8 cellular contexts compared by ENCODE assay signal in the genomic region with DNA sequence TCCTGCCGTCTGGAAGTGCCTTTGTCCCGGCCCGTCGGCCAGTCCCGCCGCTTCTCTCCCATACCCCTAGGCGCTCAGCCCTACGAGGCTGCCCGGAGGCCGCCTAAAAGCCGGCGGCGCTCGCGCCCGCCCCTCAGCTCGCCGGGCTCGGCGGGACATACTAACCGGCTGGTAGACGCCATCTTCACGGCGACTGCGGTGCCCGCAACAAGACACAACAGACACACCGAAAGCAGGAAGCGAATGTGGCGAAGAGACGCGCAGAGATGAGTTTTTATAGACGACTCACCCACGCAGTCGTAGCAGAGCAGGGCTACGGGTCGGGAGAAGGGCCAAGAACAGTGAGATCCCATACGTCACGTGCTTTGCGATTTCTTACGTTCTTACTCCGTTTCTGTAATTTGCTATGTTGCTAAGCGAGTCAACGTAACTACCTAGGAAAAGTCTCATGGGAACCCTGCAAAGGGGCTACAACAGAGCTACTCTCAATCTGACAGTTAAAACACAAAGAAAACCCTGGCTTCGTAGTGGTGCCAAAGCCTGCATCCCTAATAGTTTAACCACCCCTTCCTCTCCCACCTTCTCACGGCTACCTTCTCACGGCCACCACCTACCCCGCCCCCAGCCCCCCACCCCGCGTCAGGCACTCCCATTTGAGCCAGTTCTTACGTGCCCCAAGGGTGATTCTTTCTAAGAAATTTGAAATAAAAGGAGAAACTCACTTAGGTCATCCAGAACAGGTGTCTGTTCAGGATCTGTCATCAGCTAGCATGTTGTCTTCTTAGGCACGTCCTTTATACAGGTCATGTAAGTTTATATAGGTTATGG. TPM values are rescaled to one million over a fixed set of nuclear protein-coding genes. Genes with fewer than 3 reads are reported as not detected.
DNase-seq lines count a peak whose midpoint lies in the region; ATAC-seq and TF ChIP-seq lines count a peak whose summit lies in the region.

Gene GTF2B (minus strand): TSS at position 250 of the 828 bp plus-strand sequence. CDS start 68 bp downstream, at position 182.

- no peaks in the 10 kb centered on the region for H3K36me3 ChIP-seq in uterus

- under 1% methylated on average over 51 of the region's 51 CpGs for WGBS in right cardiac atrium

- peak in 3 of 4 experiments; percentile 2 to 38 (median 15) for TF ChIP-seq CTCF in uterus (IDR thresholded peaks at IDR 0.05)

- ATAC-seq in GM18498 (IDR thresholded peaks at IDR 0.05; ENCODE audit: unreplicated experiment) (peak; percentile 90), HG02938 (IDR thresholded peaks at IDR 0.05; ENCODE audit: unreplicated experiment) (peak; percentile 91), right cardiac atrium (peak; percentile 95)

- H3K27me3 ChIP-seq in right cardiac atrium (ENCODE audit: control insufficient read depth, insufficient read depth) (no peaks in the 10 kb centered on the region), uterus (no peaks in the 10 kb centered on the region)

- intact Hi-C loops in T-helper 2 cell treated with Interferon-gamma antibody and Interleukin-4, amounts not matched to agents 100 ng/mL and 5 ng/mL, for 36 hours (cut with micrococcal nuclease), result loop anchor here (1.0 to 5.0 kb wide), 2 partner anchors 207 to 1106 kb away; partner anchors contain the start of genes PKN2 and ZNF326
- intact Hi-C loops in right cardiac atrium (cut with DNase I) (no loop called here), uterus (cut with DNase I; ENCODE audit: low total_unique reads) (no loop called here)

- H3K27ac ChIP-seq in right cardiac atrium (ENCODE audit: low read length), result peak within 1 kb of the TSS; percentile 83
- H3K27ac ChIP-seq in uterus, result peak within 1 kb of the TSS; percentile 89 to 94

- H3K4me3 ChIP-seq in right cardiac atrium (ENCODE audit: low read length) (peak within 1 kb of the TSS; percentile 75), uterus (peak within 1 kb of the TSS; percentile 78 to 98)

- peak in 1 of 2 donors; percentile 78 for TF ChIP-seq POLR2A in uterus (IDR thresholded peaks at IDR 0.05)

- H3K9me3 ChIP-seq in right cardiac atrium (ENCODE audit: control insufficient read depth, low read length) (no peaks in the 10 kb centered on the region), uterus (no peaks in the 10 kb centered on the region)

- H3K4me1 ChIP-seq in right cardiac atrium (ENCODE audit: control insufficient read depth, insufficient read depth, low read length) (no peaks in the 10 kb centered on the region), uterus (peaks cover 0 to 10% of the 10 kb centered on the region in 2 donors)

- DNase-seq in NCI-H187 treated with DMSO at 0.1 percent for 48 hours (lab: John Stamatoyannopoulos, UW), result peak; percentile 71
- DNase-seq in anterior cingulate cortex (lab: John Stamatoyannopoulos, UW), result peak; percentile 37 to 94 (median 84)
- DNase-seq in right cardiac atrium, result peak; percentile 91 to 95 (median 93)
- peak; percentile 94 for DNase-seq in pulmonary artery endothelial cell (ENCODE audit: low read depth, low spot score)
- peak; percentile 88 to 93 for DNase-seq in uterus

RNA-seq across cellular contexts. Expression of gene GTF2B, which starts in this region (rescaled TPM):
- total RNA-seq in T-helper 2 cell treated with Interferon-gamma antibody and Interleukin-4, amounts not matched to agents 100 ng/mL and 5 ng/mL, for 36 hours, result 36.8 and 39.4 TPM in 2 replicates
- total RNA-seq in right cardiac atrium (10 to 100 TPM; 13.0 to 18.8 (median 14.5) TPM), pulmonary artery endothelial cell (36.1 and 38.6 TPM in 2 replicates), uterus (10 to 100 TPM; 21.5 to 63.2 (median 42.0) TPM)
- polyA plus RNA-seq in right cardiac atrium, result 19.5 TPM

Comparison
In these comparisons a context has a peak if more than half of its experiments do, and no peak if none do; other contexts are left out.
1. Peak in every context shown above with its lines: DNase-seq, ATAC-seq, H3K4me3 ChIP-seq and H3K27ac ChIP-seq.